In genomic region chr9:124590886-124591641, GRCh38 we compare ENCODE assay signal across 19 cellular contexts.
DNase-seq lines count a peak whose midpoint lies in the region; ATAC-seq and TF ChIP-seq lines count a peak whose summit lies in the region.
"Had no signal": no experiment of that assay in that cellular context is flagged by ENCODE, and none has a peak within 500 bp of the region (broad histone marks: within the 10 kb centered on the region; RNA-seq: fewer than 3 reads in every experiment).

No MANE protein-coding gene starts in this region.

- H3K4me1 ChIP-seq in GM23338 (ENCODE audit: insufficient read depth) (peaks cover 68% of the 10 kb centered on the region), ectodermal cell (ENCODE audit: control insufficient read depth, insufficient read depth, low read length) (peaks cover 46% of the 10 kb centered on the region), heart right ventricle (peaks cover 0 to 28% (median 10%) of the 10 kb centered on the region in 9 donors)

- H3K4me2 ChIP-seq in GM23338: peak overlapping the region; percentile 52; the same call in 1 of the 2 replicates

- H3K27ac ChIP-seq in GM23338 (ENCODE audit: low read depth) (peak overlapping the region; percentile 13; the same call in 1 of the 2 replicates), ectodermal cell (ENCODE audit: insufficient read depth, low read depth, low read length, poor library complexity, severe bottlenecking) (peak overlapping the region; percentile 26), heart right ventricle (no peak overlapping the region)
- H3K27ac ChIP-seq: body of pancreas, esophagus muscularis mucosa, lower lobe of right lung, SJCRH30 had no signal

- no peak for ATAC-seq in GM23338
- ATAC-seq in HG02678 (IDR thresholded peaks at IDR 0.05; ENCODE audit: unreplicated experiment): no peak
- ATAC-seq in heart right ventricle: no peak
- no peak for ATAC-seq in HG03025 (IDR thresholded peaks at IDR 0.05; ENCODE audit: low FRiP score, unreplicated experiment)
- ATAC-seq: activated CD8-positive, alpha-beta T cell treated with anti-CD3 and anti-CD28 coated beads, Interleukin-2, amount 10 ng/mL, durations not matched to agents 7 days and 5 days; activated naive CD4-positive, alpha-beta T cell treated with anti-CD3 and anti-CD28 coated beads, Interleukin-2, amount 50 U/mL, for 72 hours; body of pancreas; lower lobe of right lung; T-helper 17 cell had no signal

- no peaks in the 10 kb centered on the region for H3K9me3 ChIP-seq in ectodermal cell (ENCODE audit: control insufficient read depth, low read length)
- no peaks in the 10 kb centered on the region for H3K9me3 ChIP-seq in heart right ventricle
- H3K9me3 ChIP-seq: body of pancreas, esophagus muscularis mucosa, lower lobe of right lung, SJCRH30 had no signal

- H3K27me3 Mint-ChIP-seq in GM23338 (ENCODE audit: insufficient read depth, low read depth, poor library complexity) (peaks cover 8% of the 10 kb centered on the region), nephron (ENCODE audit: low read depth) (no peaks in the 10 kb centered on the region)
- H3K27me3 Mint-ChIP-seq: dendritic cell treated with granulocyte-macrophage colony-stimulating factor and Interleukin-4, amounts not matched to agents 40 ng/mL and 50 ng/mL, for 4 days had no signal

- H4K20me1 ChIP-seq in GM23338 (replicated peaks; ENCODE audit: insufficient read depth): no peaks in the 10 kb centered on the region

- H3K4me3 Mint-ChIP-seq in GM23338: peak overlapping the region; percentile 22; the same call in 1 of the 3 replicates
- H3K4me3 Mint-ChIP-seq in nephron: no peak overlapping the region
- H3K4me3 Mint-ChIP-seq: activated CD8-positive, alpha-beta T cell treated with anti-CD3 and anti-CD28 coated beads, Interleukin-2, amount 10 ng/mL, durations not matched to agents 7 days and 5 days; CD8-positive, alpha-beta memory T cell; dendritic cell treated with granulocyte-macrophage colony-stimulating factor and Interleukin-4, amounts not matched to agents 40 ng/mL and 50 ng/mL, for 4 days; T-helper 17 cell had no signal

- peak overlapping the region; percentile 60 for H3K27ac Mint-ChIP-seq in GM23338
- H3K27ac Mint-ChIP-seq in nephron: peak overlapping the region in 2 of 3 experiments; percentile 46 to 50
- H3K27ac Mint-ChIP-seq: activated CD8-positive, alpha-beta T cell treated with anti-CD3 and anti-CD28 coated beads, Interleukin-2, amount 10 ng/mL, durations not matched to agents 7 days and 5 days; activated naive CD4-positive, alpha-beta T cell treated with anti-CD3 and anti-CD28 coated beads, Interleukin-2, amount 50 U/mL, for 72 hours; CD8-positive, alpha-beta memory T cell; dendritic cell treated with granulocyte-macrophage colony-stimulating factor and Interleukin-4, amounts not matched to agents 40 ng/mL and 50 ng/mL, for 4 days; T-helper 17 cell had no signal

- H3K79me2 ChIP-seq in GM23338 (replicated peaks; ENCODE audit: insufficient read depth): peaks cover 34% of the 10 kb centered on the region

- H3K36me3 Mint-ChIP-seq in GM23338 (ENCODE audit: low read depth): peaks cover 18% of the 10 kb centered on the region
- peaks cover 8% of the 10 kb centered on the region for H3K36me3 Mint-ChIP-seq in nephron (ENCODE audit: low read depth)
- H3K36me3 Mint-ChIP-seq: activated naive CD4-positive, alpha-beta T cell treated with anti-CD3 and anti-CD28 coated beads, Interleukin-2, amount 50 U/mL, for 72 hours; CD8-positive, alpha-beta memory T cell had no signal

- 85 to 91% methylated on average over 6 of the region's 6 CpGs for WGBS in ectodermal cell, 2 experiments
- WGBS in heart right ventricle, 2 donors: 68 to 74% methylated on average over 6 of the region's 6 CpGs

- H2AFZ ChIP-seq in GM23338: no peak overlapping the region

- H3K9me3 Mint-ChIP-seq in GM23338: no peaks in the 10 kb centered on the region; the same call in 2 of the 3 replicates
- H3K9me3 Mint-ChIP-seq in nephron: peaks cover under 1% of the 10 kb centered on the region
- H3K9me3 Mint-ChIP-seq: activated naive CD4-positive, alpha-beta T cell treated with anti-CD3 and anti-CD28 coated beads, Interleukin-2, amount 50 U/mL, for 72 hours; CD8-positive, alpha-beta memory T cell; dendritic cell treated with granulocyte-macrophage colony-stimulating factor and Interleukin-4, amounts not matched to agents 40 ng/mL and 50 ng/mL, for 4 days had no signal

- DNase-seq in GM23338 (ENCODE audit: low spot score) (no peak), NCI-H2029 treated with DMSO at 0.1 percent for 48 hours (lab: John Stamatoyannopoulos, UW) (peak; percentile 24), GF-D8 (lab: John Stamatoyannopoulos, UW) (no peak), heart right ventricle (no peak)
- DNase-seq: activated CD8-positive, alpha-beta T cell treated with anti-CD3 and anti-CD28 coated beads, Interleukin-2, amount 10 ng/mL, durations not matched to agents 7 days and 5 days; activated T-cell treated with anti-CD3 and anti-CD28 coated beads, Interleukin-2, amount 50 U/mL, for 48 hours; CD8-positive, alpha-beta memory T cell; lower lobe of right lung; SJCRH30; stimulated activated CD4-positive, alpha-beta T cell treated with anti-CD3 and anti-CD28 coated beads, Interleukin-4, amount 100 ng/mL, for 1 hour; T-helper 17 cell had no signal

- no peaks in the 10 kb centered on the region for H3F3A ChIP-seq in GM23338 (replicated peaks; ENCODE audit: low read depth)

- no peaks in the 10 kb centered on the region for H3K27me3 ChIP-seq in GM23338 (ENCODE audit: insufficient read depth)
- H3K27me3 ChIP-seq in ectodermal cell (ENCODE audit: control insufficient read depth, insufficient read depth, low read length, poor library complexity, severe bottlenecking): no peaks in the 10 kb centered on the region
- no peaks in the 10 kb centered on the region for H3K27me3 ChIP-seq in heart right ventricle
- H3K27me3 ChIP-seq: body of pancreas, esophagus muscularis mucosa, SJCRH30 had no signal

- H3K36me3 ChIP-seq in GM23338 (ENCODE audit: insufficient read depth) (no peaks in the 10 kb centered on the region), ectodermal cell (ENCODE audit: control insufficient read depth, insufficient read depth, low read length) (no peaks in the 10 kb centered on the region), heart right ventricle (no peaks in the 10 kb centered on the region)
- H3K36me3 ChIP-seq: esophagus muscularis mucosa, lower lobe of right lung, SJCRH30 had no signal

- H3K4me1 Mint-ChIP-seq in GM23338 (peaks cover 81% of the 10 kb centered on the region), nephron (peaks cover 58% of the 10 kb centered on the region)
- H3K4me1 Mint-ChIP-seq: CD8-positive, alpha-beta memory T cell; T-helper 17 cell had no signal

- H3K4me3 ChIP-seq in GM23338: no peak overlapping the region
- H3K4me3 ChIP-seq in ectodermal cell (ENCODE audit: insufficient read depth, low read depth, low read length): peak overlapping the region; percentile 12
- no peak overlapping the region for H3K4me3 ChIP-seq in heart right ventricle
- H3K4me3 ChIP-seq: body of pancreas, esophagus muscularis mucosa, lower lobe of right lung, SJCRH30 had no signal

- intact Hi-C loops in heart right ventricle (cut with DNase I): no loop called here

- no peaks in the 10 kb centered on the region for H3K9me2 ChIP-seq in GM23338 (ENCODE audit: insufficient read depth)

- TF ChIP-seq CTCF in GM23338 (conservative IDR thresholded peaks at IDR 0.05; ENCODE audit: low read depth in 2 of 2) (no peak), nephron (IDR thresholded peaks at IDR 0.05; ENCODE audit: unreplicated experiment in 3 of 3) (no peak), heart right ventricle (IDR thresholded peaks at IDR 0.05) (no peak)

TF ChIP-seq in GM23338, 12 proteins besides CTCF, POLR2A, EP300 and RAD21:
- no peak for TF ChIP-seq EZH2phosphoT487 (IDR thresholded peaks at IDR 0.05; ENCODE audit: unreplicated experiment)
- TF ChIP-seq REST (IDR thresholded peaks at IDR 0.05; ENCODE audit: unreplicated experiment): no peak
TF ChIP-seq in GM23338: peak in this region for 0.

Comparison
In these comparisons a context has a peak if more than half of its experiments do, and no peak if none do; other contexts are left out.
1. H3K27ac ChIP-seq: peak in GM23338 (single experiment) and ectodermal cell (single experiment); none in heart right ventricle (0 of 10).